11 cellular contexts compared by ENCODE assay signal in the genomic region with DNA sequence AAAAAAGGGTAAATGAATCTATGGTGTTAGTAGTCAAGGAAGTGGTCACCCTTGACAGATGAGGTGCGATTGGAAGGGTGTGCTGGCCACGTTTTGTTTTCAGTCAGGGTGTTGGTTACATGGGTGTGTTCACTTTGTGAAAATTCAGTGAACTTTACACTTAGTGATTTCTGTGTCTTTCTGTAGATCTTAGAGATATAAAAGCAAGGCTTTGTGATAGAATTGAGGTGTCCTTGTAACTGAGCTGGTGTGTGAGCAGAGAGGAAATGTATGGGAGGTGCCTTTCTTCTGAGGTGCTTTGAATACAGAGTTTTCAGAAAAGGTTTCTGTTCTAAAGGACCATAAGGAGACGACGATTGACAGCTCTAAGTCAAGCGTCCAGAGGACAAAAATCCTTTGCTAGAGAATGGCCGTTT.
DNase-seq lines count a peak whose midpoint lies in the region; ATAC-seq and TF ChIP-seq lines count a peak whose summit lies in the region.
"Had no signal": no experiment of that assay in that cellular context is flagged by ENCODE, and none has a peak within 500 bp of the region (broad histone marks: within the 10 kb centered on the region; RNA-seq: fewer than 3 reads in every experiment).

No MANE protein-coding gene starts in this region.

- TF ChIP-seq POLR2A in ovary (IDR thresholded peaks at IDR 0.05) = no peak

- H3K4me1 ChIP-seq in ovary (ENCODE audit: insufficient read depth) = no peaks in the 10 kb centered on the region
- H3K4me1 ChIP-seq: sigmoid colon had no signal

- no peaks in the 10 kb centered on the region for H3K36me3 ChIP-seq in ovary
- H3K36me3 ChIP-seq: sigmoid colon had no signal

- ATAC-seq in GM19035 (IDR thresholded peaks at IDR 0.05; ENCODE audit: unreplicated experiment) (peak; percentile 69), HG02943 (IDR thresholded peaks at IDR 0.05; ENCODE audit: low read depth, unreplicated experiment) (peak; percentile 74)
- ATAC-seq: Panc1 had no signal

- DNase-seq in activated CD8-positive, alpha-beta memory T cell treated with anti-CD3 and anti-CD28 coated beads, Interleukin-2, amount 50 U/mL, for 24 hours (ENCODE audit: extremely low read depth) = peak; percentile 25
- DNase-seq in stimulated activated CD4-positive, alpha-beta T cell treated with anti-CD3 and anti-CD28 coated beads, TNF-alpha, amount 100 ng/mL, for 48 hours (ENCODE audit: low read depth in 3 of 3) = peak; percentile 12 to 48 (median 14)
- DNase-seq in ovary (no peak), inferior parietal cortex (ENCODE audit: extremely low spot score) (no peak), NCI-H1092 treated with DMSO at 0.1 percent for 48 hours (lab: John Stamatoyannopoulos, UW) (no peak), dorsolateral prefrontal cortex (no peak)
- DNase-seq: sigmoid colon had no signal

- no peaks in the 10 kb centered on the region for H3K9me3 ChIP-seq in ovary
- H3K9me3 ChIP-seq: sigmoid colon had no signal

- no peak overlapping the region for H3K27ac ChIP-seq in ovary
- H3K27ac ChIP-seq in dorsolateral prefrontal cortex = no peak overlapping the region
- H3K27ac ChIP-seq: epithelial cell of prostate, sigmoid colon had no signal

- TF ChIP-seq CTCF in ovary (IDR thresholded peaks at IDR 0.05) (no peak), dorsolateral prefrontal cortex (IDR thresholded peaks at IDR 0.05 in 54 of 56, conservative IDR thresholded peaks at IDR 0.05 in 2 of 56; ENCODE audit: low read depth in 1 of 56, partially characterized antibody in 56 of 56) (no peak)

- no peaks in the 10 kb centered on the region for H3K27me3 ChIP-seq in ovary
- no peaks in the 10 kb centered on the region for H3K27me3 ChIP-seq in dorsolateral prefrontal cortex
- H3K27me3 ChIP-seq: sigmoid colon had no signal

- intact Hi-C loops in ovary (cut with DNase I) (no loop called here), dorsolateral prefrontal cortex (cut with DNase I) (no loop called here)

- no peak for TF ChIP-seq EP300 in ovary (IDR thresholded peaks at IDR 0.05)

- WGBS in ovary, 3 donors = 64 to 87% (median 86%) methylated on average over 6 of the region's 6 CpGs

- H3K4me3 ChIP-seq in ovary (no peak overlapping the region), dorsolateral prefrontal cortex (no peak overlapping the region)
- H3K4me3 ChIP-seq: sigmoid colon had no signal

Comparison
In these comparisons a context has a peak if more than half of its experiments do, and no peak if none do; other contexts are left out.
1. DNase-seq: peak in activated CD8-positive, alpha-beta memory T cell treated with anti-CD3 and anti-CD28 coated beads, Interleukin-2, amount 50 U/mL, for 24 hours (single experiment) and stimulated activated CD4-positive, alpha-beta T cell treated with anti-CD3 and anti-CD28 coated beads, TNF-alpha, amount 100 ng/mL, for 48 hours (3 of 3); none in ovary (0 of 5), inferior parietal cortex (single experiment), NCI-H1092 treated with DMSO at 0.1 percent for 48 hours (single experiment) and dorsolateral prefrontal cortex (0 of 10).